In genomic region chr3:194285859-194286197, GRCh38 we compare ENCODE assay signal across 22 cellular contexts.
DNase-seq lines count a peak whose midpoint lies in the region; ATAC-seq and TF ChIP-seq lines count a peak whose summit lies in the region.
"Had no signal": no experiment of that assay in that cellular context is flagged by ENCODE, and none has a peak within 500 bp of the region (broad histone marks: within the 10 kb centered on the region; RNA-seq: fewer than 3 reads in every experiment).

No MANE protein-coding gene starts in this region.

- peak overlapping the region; percentile 62 for H2AFZ ChIP-seq in smooth muscle cell (ENCODE audit: low read depth)

- no peaks in the 10 kb centered on the region for H3K79me2 ChIP-seq in smooth muscle cell (ENCODE audit: low read depth)

- no peaks in the 10 kb centered on the region for H3K36me3 ChIP-seq in NT2/D1 (ENCODE audit: insufficient read depth, insufficient read length, low read length)
- no peaks in the 10 kb centered on the region for H3K36me3 ChIP-seq in smooth muscle cell (ENCODE audit: low read depth)
- H3K36me3 ChIP-seq: ovary, spleen had no signal

- H3K9ac ChIP-seq in NT2/D1 (ENCODE audit: insufficient read length, low read depth) (peak overlapping the region; percentile 78), smooth muscle cell (ENCODE audit: low read depth) (no peak overlapping the region)

- no peaks in the 10 kb centered on the region for H3F3A ChIP-seq in smooth muscle cell (ENCODE audit: low read depth)

- no peaks in the 10 kb centered on the region for H4K20me1 ChIP-seq in smooth muscle cell (ENCODE audit: low read depth)

- H3K9me3 ChIP-seq in NT2/D1 (ENCODE audit: insufficient read depth, low read length) (peaks cover 8% of the 10 kb centered on the region), smooth muscle cell (replicated peaks; ENCODE audit: low read depth) (no peaks in the 10 kb centered on the region)
- H3K9me3 ChIP-seq: ovary had no signal

- H3K27me3 ChIP-seq in NT2/D1 (ENCODE audit: insufficient read depth, insufficient read length): no peaks in the 10 kb centered on the region
- no peaks in the 10 kb centered on the region for H3K27me3 ChIP-seq in smooth muscle cell (ENCODE audit: low read depth)
- H3K27me3 ChIP-seq: ovary, spleen had no signal

- H3K4me3 ChIP-seq in NT2/D1 (ENCODE audit: insufficient read length, low read depth) (peak overlapping the region; percentile 27), smooth muscle cell (no peak overlapping the region), foreskin fibroblast (ENCODE audit: low read depth in 1 of 2, low read length in 2 of 2) (no peak overlapping the region)
- H3K4me3 ChIP-seq: ovary, spleen had no signal

- no peak for DNase-seq in NT2/D1 (ENCODE audit: low read depth, low spot score)
- DNase-seq in astrocyte of the hippocampus (ENCODE audit: low read depth, low spot score): peak; percentile 76
- peak; percentile 55 for DNase-seq in fibroblast of peridontal ligament (ENCODE audit: extremely low read depth)
- DNase-seq in smooth muscle cell (lab: John Stamatoyannopoulos, UW; ENCODE audit: unreplicated experiment): no peak
- no peak for DNase-seq in NCI-H1092 (lab: John Stamatoyannopoulos, UW)
- DNase-seq in foreskin fibroblast: no peak
- DNase-seq in activated T-cell treated with anti-CD3 and anti-CD28 coated beads for 4 hours: no peak
- DNase-seq: activated CD8-positive, alpha-beta T cell treated with anti-CD3 and anti-CD28 coated beads, Interleukin-2, amount 10 ng/mL, durations not matched to agents 7 days and 5 days; activated gamma-delta T cell treated with Interleukin-2 at 50 U/mL for 16 hours; activated naive CD8-positive, alpha-beta T cell treated with anti-CD3 and anti-CD28 coated beads, Interleukin-2, amount 50 U/mL, for 24 hours; naive B cell; NCI-H1105; NCI-H2029 treated with DMSO at 0.1 percent for 48 hours; NCI-H69; spleen; stimulated activated CD4-positive, alpha-beta T cell treated with anti-CD3 and anti-CD28 coated beads, Interleukin-4, amount 100 ng/mL, for 4 hours; stimulated activated naive CD4-positive, alpha-beta T cell had no signal

- TF ChIP-seq CTCF in smooth muscle cell (IDR thresholded peaks at IDR 0.05; ENCODE audit: borderline replicate concordance, insufficient read depth, poor library complexity, severe bottlenecking) (no peak), foreskin fibroblast (IDR thresholded peaks at IDR 0.05; ENCODE audit: low read depth, low read length) (no peak)

- ATAC-seq in GM21825 (IDR thresholded peaks at IDR 0.05; ENCODE audit: unreplicated experiment): no peak
- ATAC-seq: activated CD4-positive, CD25-positive, alpha-beta regulatory T cell treated with anti-CD3 and anti-CD28 coated beads, Interleukin-2, amount 50 U/mL, for 24 hours; activated CD8-positive, alpha-beta T cell treated with anti-CD3 and anti-CD28 coated beads, Interleukin-2, amount 10 ng/mL, durations not matched to agents 7 days and 5 days; left lobe of liver had no signal

- 24% methylated on average over 2 of the region's 2 CpGs for WGBS in smooth muscle cell (ENCODE audit: low lambda C conversion rate)

- H3K27ac ChIP-seq in smooth muscle cell (ENCODE audit: low read depth): no peak overlapping the region
- H3K27ac ChIP-seq: foreskin keratinocyte, ovary, spleen had no signal

- no peak overlapping the region for H3K4me2 ChIP-seq in smooth muscle cell

- H3K4me1 ChIP-seq in NT2/D1 (ENCODE audit: insufficient read depth, insufficient read length) (peaks cover 12% of the 10 kb centered on the region), smooth muscle cell (ENCODE audit: low read depth) (peaks cover 30% of the 10 kb centered on the region)
- H3K4me1 ChIP-seq: foreskin keratinocyte had no signal

Comparison
In these comparisons a context has a peak if more than half of its experiments do, and no peak if none do; other contexts are left out.
1. DNase-seq: peak in astrocyte of the hippocampus (single experiment) and fibroblast of peridontal ligament (single experiment); none in NT2/D1 (single experiment), smooth muscle cell (single experiment), NCI-H1092 (single experiment), foreskin fibroblast (0 of 2) and activated T-cell treated with anti-CD3 and anti-CD28 coated beads for 4 hours (single experiment).